1 cellular context compared by ENCODE assay signal in the genomic region with DNA sequence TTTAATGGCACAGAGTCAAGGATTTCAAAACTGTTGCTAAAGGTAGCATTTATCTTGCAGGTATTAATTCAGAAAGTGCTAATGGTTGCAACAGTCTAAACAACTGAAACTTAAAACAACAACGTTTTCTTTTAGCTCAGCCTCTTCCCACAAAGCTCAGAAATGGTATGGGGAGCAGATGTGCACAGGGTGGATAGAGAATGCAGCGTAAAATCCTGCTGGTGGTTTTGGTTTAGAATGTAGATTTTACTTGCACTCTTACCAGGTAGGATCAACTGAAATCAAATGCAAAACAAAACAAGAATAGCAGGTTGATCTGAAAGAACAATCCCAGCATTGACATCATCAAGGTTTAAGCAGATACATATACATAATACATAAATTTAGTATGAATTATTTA.
TF ChIP-seq lines count a peak whose summit lies in the region.

No MANE protein-coding gene starts in this region.

TF ChIP-seq in GM12878, 131 proteins besides CTCF, POLR2A, EP300 and RAD21 (continued from another document):
- TF ChIP-seq, protein P1, sequence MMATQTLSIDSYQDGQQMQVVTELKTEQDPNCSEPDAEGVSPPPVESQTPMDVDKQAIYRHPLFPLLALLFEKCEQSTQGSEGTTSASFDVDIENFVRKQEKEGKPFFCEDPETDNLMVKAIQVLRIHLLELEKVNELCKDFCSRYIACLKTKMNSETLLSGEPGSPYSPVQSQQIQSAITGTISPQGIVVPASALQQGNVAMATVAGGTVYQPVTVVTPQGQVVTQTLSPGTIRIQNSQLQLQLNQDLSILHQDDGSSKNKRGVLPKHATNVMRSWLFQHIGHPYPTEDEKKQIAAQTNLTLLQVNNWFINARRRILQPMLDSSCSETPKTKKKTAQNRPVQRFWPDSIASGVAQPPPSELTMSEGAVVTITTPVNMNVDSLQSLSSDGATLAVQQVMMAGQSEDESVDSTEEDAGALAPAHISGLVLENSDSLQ (IDR thresholded peaks at IDR 0.05) = no peak
- TF ChIP-seq RELA (IDR thresholded peaks at IDR 0.05; ENCODE audit: borderline replicate concordance, partially characterized antibody) = no peak
- no peak for TF ChIP-seq ZNF207 (IDR thresholded peaks at IDR 0.05; ENCODE audit: borderline replicate concordance)
- TF ChIP-seq CBFB (IDR thresholded peaks at IDR 0.05; ENCODE audit: low read depth) = no peak
- TF ChIP-seq HDAC2 (IDR thresholded peaks at IDR 0.05) = no peak
- TF ChIP-seq MTA2 (IDR thresholded peaks at IDR 0.05; ENCODE audit: low read depth) = no peak
TF ChIP-seq in GM12878: peak in this region for 0.
